ENCODE assay signal across 10 cellular contexts in the genomic region with DNA sequence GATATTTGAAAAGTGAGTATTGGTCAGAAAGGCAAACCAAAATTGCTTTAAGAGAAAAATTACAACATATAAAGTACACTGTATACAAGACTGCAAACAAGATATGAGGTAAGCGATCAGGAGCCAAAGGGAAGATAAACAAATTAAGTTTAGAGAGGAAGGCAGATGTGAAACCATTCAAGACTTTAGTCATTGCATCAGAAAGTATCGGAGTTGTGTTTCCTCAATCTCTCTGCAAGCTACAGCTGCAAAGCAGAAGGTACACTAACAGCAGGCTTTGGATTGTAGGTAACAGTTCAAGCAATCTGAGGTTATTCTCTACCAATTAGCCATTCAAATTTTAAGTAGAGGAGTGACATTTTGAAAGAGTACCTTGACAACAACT.
DNase-seq lines count a peak whose midpoint lies in the region; ATAC-seq and TF ChIP-seq lines count a peak whose summit lies in the region.
"Had no signal": no experiment of that assay in that cellular context is flagged by ENCODE, and none has a peak within 500 bp of the region (broad histone marks: within the 10 kb centered on the region; RNA-seq: fewer than 3 reads in every experiment).

No MANE protein-coding gene starts in this region.

- no peak for TF ChIP-seq CTCF in GM13977 (IDR thresholded peaks at IDR 0.05; ENCODE audit: extremely low read depth, insufficient read depth, missing control alignments)

- no peak overlapping the region for H3K27ac Mint-ChIP-seq in effector memory CD8-positive, alpha-beta T cell
- H3K27ac Mint-ChIP-seq: CD4-positive, alpha-beta memory T cell had no signal

- peak overlapping the region; percentile 45 for H3K27ac ChIP-seq in epithelial cell of prostate

- in situ Hi-C loops in GM13977 (cut with MboI; ENCODE audit: low pct_unique_long_range_greater_than_20kb, low sequenced_read_pairs, unreplicated experiment), result no loop called here

- DNase-seq in GM13977 (ENCODE audit: low spot score), result peak; percentile 39
- no peak for DNase-seq in epithelial cell of prostate (ENCODE audit: low read depth, low spot score)
- DNase-seq in HPDE6-E6E7 (ENCODE audit: extremely low spot score), result no peak
- no peak for DNase-seq in GDM1 (lab: John Stamatoyannopoulos, UW)
- no peak for DNase-seq in amygdala (lab: John Stamatoyannopoulos, UW)
- no peak for DNase-seq in effector memory CD8-positive, alpha-beta T cell
- DNase-seq: CD4-positive, alpha-beta memory T cell; stimulated activated CD4-positive, alpha-beta T cell treated with anti-CD3 and anti-CD28 coated beads, Interleukin-15, amount 100 ng/mL, for 24 hours had no signal

- H3K4me1 Mint-ChIP-seq in effector memory CD8-positive, alpha-beta T cell (ENCODE audit: low read depth in 2 of 2), result no peaks in the 10 kb centered on the region
- H3K4me1 Mint-ChIP-seq: CD4-positive, alpha-beta memory T cell had no signal

- no peaks in the 10 kb centered on the region for H3K9me3 Mint-ChIP-seq in effector memory CD8-positive, alpha-beta T cell

- H3K4me3 Mint-ChIP-seq in effector memory CD8-positive, alpha-beta T cell, result no peak overlapping the region
- H3K4me3 Mint-ChIP-seq: CD4-positive, alpha-beta memory T cell had no signal

- peaks cover 6 to 11% of the 10 kb centered on the region in 2 donors for H3K27me3 Mint-ChIP-seq in effector memory CD8-positive, alpha-beta T cell

- H3K36me3 Mint-ChIP-seq in effector memory CD8-positive, alpha-beta T cell (ENCODE audit: insufficient read depth), result no peaks in the 10 kb centered on the region
- H3K36me3 Mint-ChIP-seq: CD4-positive, alpha-beta memory T cell had no signal

- ATAC-seq in GM21515 (IDR thresholded peaks at IDR 0.05; ENCODE audit: unreplicated experiment) (peak; percentile 96), HG03354 (IDR thresholded peaks at IDR 0.05; ENCODE audit: poor library complexity, severe bottlenecking, unreplicated experiment) (peak; percentile 88)
- no peak for ATAC-seq in effector memory CD8-positive, alpha-beta T cell (replicated peaks)
